ENCODE assay signal across 1 cellular context in the genomic region with DNA sequence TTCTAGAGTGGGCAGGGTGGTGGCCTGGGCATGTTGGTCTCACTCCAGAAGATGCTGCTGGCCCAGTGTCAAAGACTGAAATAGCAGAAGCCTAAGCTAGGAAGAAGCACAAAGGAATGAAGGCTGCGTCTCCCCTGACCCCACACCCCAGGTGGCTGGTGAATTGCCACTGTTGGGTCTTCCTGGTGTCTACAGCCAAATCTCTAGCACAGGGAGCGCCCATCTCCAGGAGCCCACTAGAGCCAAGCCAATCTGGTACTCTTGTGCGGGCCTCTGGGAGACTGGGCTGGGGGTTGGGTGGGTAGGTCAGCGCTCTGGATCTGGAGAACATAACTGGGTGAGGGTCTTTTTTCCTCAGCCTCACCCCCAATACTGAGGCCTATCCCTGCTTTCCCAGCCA.
TF ChIP-seq lines count a peak whose summit lies in the region.

No MANE protein-coding gene starts in this region.

TF ChIP-seq in HCT116, 20 proteins besides CTCF, POLR2A, EP300 and RAD21 (continued from another document):
- TF ChIP-seq, protein P1, sequence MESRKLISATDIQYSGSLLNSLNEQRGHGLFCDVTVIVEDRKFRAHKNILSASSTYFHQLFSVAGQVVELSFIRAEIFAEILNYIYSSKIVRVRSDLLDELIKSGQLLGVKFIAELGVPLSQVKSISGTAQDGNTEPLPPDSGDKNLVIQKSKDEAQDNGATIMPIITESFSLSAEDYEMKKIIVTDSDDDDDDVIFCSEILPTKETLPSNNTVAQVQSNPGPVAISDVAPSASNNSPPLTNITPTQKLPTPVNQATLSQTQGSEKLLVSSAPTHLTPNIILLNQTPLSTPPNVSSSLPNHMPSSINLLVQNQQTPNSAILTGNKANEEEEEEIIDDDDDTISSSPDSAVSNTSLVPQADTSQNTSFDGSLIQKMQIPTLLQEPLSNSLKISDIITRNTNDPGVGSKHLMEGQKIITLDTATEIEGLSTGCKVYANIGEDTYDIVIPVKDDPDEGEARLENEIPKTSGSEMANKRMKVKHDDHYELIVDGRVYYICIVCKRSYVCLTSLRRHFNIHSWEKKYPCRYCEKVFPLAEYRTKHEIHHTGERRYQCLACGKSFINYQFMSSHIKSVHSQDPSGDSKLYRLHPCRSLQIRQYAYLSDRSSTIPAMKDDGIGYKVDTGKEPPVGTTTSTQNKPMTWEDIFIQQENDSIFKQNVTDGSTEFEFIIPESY (IDR thresholded peaks at IDR 0.05; ENCODE audit: extremely low read depth, insufficient replicate concordance, low read length): no peak
- TF ChIP-seq JUND (IDR thresholded peaks at IDR 0.05): no peak
- TF ChIP-seq, protein P2, sequence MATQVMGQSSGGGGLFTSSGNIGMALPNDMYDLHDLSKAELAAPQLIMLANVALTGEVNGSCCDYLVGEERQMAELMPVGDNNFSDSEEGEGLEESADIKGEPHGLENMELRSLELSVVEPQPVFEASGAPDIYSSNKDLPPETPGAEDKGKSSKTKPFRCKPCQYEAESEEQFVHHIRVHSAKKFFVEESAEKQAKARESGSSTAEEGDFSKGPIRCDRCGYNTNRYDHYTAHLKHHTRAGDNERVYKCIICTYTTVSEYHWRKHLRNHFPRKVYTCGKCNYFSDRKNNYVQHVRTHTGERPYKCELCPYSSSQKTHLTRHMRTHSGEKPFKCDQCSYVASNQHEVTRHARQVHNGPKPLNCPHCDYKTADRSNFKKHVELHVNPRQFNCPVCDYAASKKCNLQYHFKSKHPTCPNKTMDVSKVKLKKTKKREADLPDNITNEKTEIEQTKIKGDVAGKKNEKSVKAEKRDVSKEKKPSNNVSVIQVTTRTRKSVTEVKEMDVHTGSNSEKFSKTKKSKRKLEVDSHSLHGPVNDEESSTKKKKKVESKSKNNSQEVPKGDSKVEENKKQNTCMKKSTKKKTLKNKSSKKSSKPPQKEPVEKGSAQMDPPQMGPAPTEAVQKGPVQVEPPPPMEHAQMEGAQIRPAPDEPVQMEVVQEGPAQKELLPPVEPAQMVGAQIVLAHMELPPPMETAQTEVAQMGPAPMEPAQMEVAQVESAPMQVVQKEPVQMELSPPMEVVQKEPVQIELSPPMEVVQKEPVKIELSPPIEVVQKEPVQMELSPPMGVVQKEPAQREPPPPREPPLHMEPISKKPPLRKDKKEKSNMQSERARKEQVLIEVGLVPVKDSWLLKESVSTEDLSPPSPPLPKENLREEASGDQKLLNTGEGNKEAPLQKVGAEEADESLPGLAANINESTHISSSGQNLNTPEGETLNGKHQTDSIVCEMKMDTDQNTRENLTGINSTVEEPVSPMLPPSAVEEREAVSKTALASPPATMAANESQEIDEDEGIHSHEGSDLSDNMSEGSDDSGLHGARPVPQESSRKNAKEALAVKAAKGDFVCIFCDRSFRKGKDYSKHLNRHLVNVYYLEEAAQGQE (IDR thresholded peaks at IDR 0.05; ENCODE audit: low read depth): no peak
- TF ChIP-seq, protein P3, sequence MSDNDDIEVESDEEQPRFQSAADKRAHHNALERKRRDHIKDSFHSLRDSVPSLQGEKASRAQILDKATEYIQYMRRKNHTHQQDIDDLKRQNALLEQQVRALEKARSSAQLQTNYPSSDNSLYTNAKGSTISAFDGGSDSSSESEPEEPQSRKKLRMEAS (IDR thresholded peaks at IDR 0.05): no peak
- TF ChIP-seq FOSL1 (IDR thresholded peaks at IDR 0.05; ENCODE audit: low read depth): no peak
- TF ChIP-seq SIN3A (IDR thresholded peaks at IDR 0.05; ENCODE audit: low read depth): no peak
- TF ChIP-seq CEBPB (IDR thresholded peaks at IDR 0.05; ENCODE audit: low read depth): no peak
- no peak for TF ChIP-seq ZFX (IDR thresholded peaks at IDR 0.05)
- no peak for TF ChIP-seq SP1 (IDR thresholded peaks at IDR 0.05; ENCODE audit: low read depth)
- no peak for TF ChIP-seq CBX3 (IDR thresholded peaks at IDR 0.05; ENCODE audit: low read depth)
- TF ChIP-seq EGR1 (IDR thresholded peaks at IDR 0.05; ENCODE audit: low read depth): no peak
- TF ChIP-seq, protein P4, sequence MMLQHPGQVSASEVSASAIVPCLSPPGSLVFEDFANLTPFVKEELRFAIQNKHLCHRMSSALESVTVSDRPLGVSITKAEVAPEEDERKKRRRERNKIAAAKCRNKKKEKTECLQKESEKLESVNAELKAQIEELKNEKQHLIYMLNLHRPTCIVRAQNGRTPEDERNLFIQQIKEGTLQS (IDR thresholded peaks at IDR 0.05): no peak
- TF ChIP-seq ZNF274 (IDR thresholded peaks at IDR 0.05; ENCODE audit: low read depth, low read length): no peak
TF ChIP-seq in HCT116: peak in this region for 0.
